Comparison of ENCODE assay signal across 8 cellular contexts in genomic region chr1:169367096-169367685, GRCh38. TPM values are rescaled to one million over a fixed set of nuclear protein-coding genes. Genes with fewer than 3 reads are reported as not detected.
DNase-seq lines count a peak whose midpoint lies in the region; ATAC-seq and TF ChIP-seq lines count a peak whose summit lies in the region.

No MANE protein-coding gene starts in this region.

- POLR2A ChIA-PET in activated CD4-positive, alpha-beta memory T cell treated with anti-CD3 and anti-CD28 coated beads, Interleukin-2, amount 10 ng/mL, durations not matched to agents 7 days and 5 days (lab: Charles Lee) = interaction anchor here (1.2 to 2.5 kb wide), 15 partner anchors 10 to 1025 kb away, joined by 3 to 16 read pairs (median 7); partner anchors contain the start of genes CCDC181, METTL18, SCYL3 and SLC19A2

- ATAC-seq in DND-41 (ENCODE audit: insufficient read depth, low read depth) = no peak
- ATAC-seq in HG03565 (IDR thresholded peaks at IDR 0.05; ENCODE audit: unreplicated experiment) = no peak
- ATAC-seq in natural killer cell = no peak

- H3K4me3 ChIP-seq in DND-41 (ENCODE audit: low read depth in 1 of 2, low read length in 2 of 2) (peak overlapping the region; percentile 60 to 86), esophagus squamous epithelium (peak overlapping the region; percentile 55 to 82 (median 74)), prostate gland (peak overlapping the region; percentile 54 to 59)

- H3K79me2 ChIP-seq in DND-41 (ENCODE audit: insufficient read depth, low read length) = peaks cover 39% of the 10 kb centered on the region

- H2AFZ ChIP-seq in DND-41 (ENCODE audit: low read depth, low read length) = peak overlapping the region; percentile 94

- H4K20me1 ChIP-seq in DND-41 (ENCODE audit: insufficient read depth, low read length) = no peaks in the 10 kb centered on the region

- peak overlapping the region; percentile 68 for H3K4me2 ChIP-seq in DND-41 (ENCODE audit: insufficient read depth, low read length)

- H3K27ac Mint-ChIP-seq in activated CD4-positive, alpha-beta memory T cell treated with anti-CD3 and anti-CD28 coated beads, Interleukin-2, amount 10 ng/mL, durations not matched to agents 7 days and 5 days = no peak overlapping the region
- H3K27ac Mint-ChIP-seq in natural killer cell = no peak overlapping the region

- intact Hi-C loops in esophagus squamous epithelium (cut with DNase I) = loop anchor here (10.0 kb wide), 1 partner anchor 178 kb away; no protein-coding TSS in a partner anchor
- intact Hi-C loops in prostate gland (cut with DNase I) = loop anchor here (10.0 kb wide), 1 partner anchor 178 kb away; no protein-coding TSS in a partner anchor
- intact Hi-C loops in natural killer cell (cut with micrococcal nuclease) = loop anchor here (1.0 to 10.0 kb wide), 8 partner anchors 55 to 1430 kb away; partner anchors contain the start of genes ATP1B1, DCAF6, MPC2 and SFT2D2

- H3K4me1 ChIP-seq in DND-41 (ENCODE audit: insufficient read depth, low read length) (peaks cover 39% of the 10 kb centered on the region), esophagus squamous epithelium (peaks cover 0 to 40% (median 4%) of the 10 kb centered on the region in 3 donors), prostate gland (replicated peaks) (no peaks in the 10 kb centered on the region)

- H3K27me3 Mint-ChIP-seq in activated CD4-positive, alpha-beta memory T cell treated with anti-CD3 and anti-CD28 coated beads, Interleukin-2, amount 10 ng/mL, durations not matched to agents 7 days and 5 days = no peaks in the 10 kb centered on the region
- no peaks in the 10 kb centered on the region for H3K27me3 Mint-ChIP-seq in natural killer cell (ENCODE audit: low read depth in 2 of 2)

- H3K9me3 Mint-ChIP-seq in activated CD4-positive, alpha-beta memory T cell treated with anti-CD3 and anti-CD28 coated beads, Interleukin-2, amount 10 ng/mL, durations not matched to agents 7 days and 5 days = peaks cover 8% of the 10 kb centered on the region
- no peaks in the 10 kb centered on the region for H3K9me3 Mint-ChIP-seq in natural killer cell

- H3K4me3 Mint-ChIP-seq in activated CD4-positive, alpha-beta memory T cell treated with anti-CD3 and anti-CD28 coated beads, Interleukin-2, amount 10 ng/mL, durations not matched to agents 7 days and 5 days = no peak overlapping the region
- H3K4me3 Mint-ChIP-seq in natural killer cell = no peak overlapping the region

- TF ChIP-seq POLR2A in esophagus squamous epithelium (IDR thresholded peaks at IDR 0.05) (no peak), prostate gland (IDR thresholded peaks at IDR 0.05) (no peak)

- H3K9me3 ChIP-seq in DND-41 (ENCODE audit: insufficient read depth, low read length, severe bottlenecking) = peaks cover 8% of the 10 kb centered on the region
- no peaks in the 10 kb centered on the region for H3K9me3 ChIP-seq in esophagus squamous epithelium
- no peaks in the 10 kb centered on the region for H3K9me3 ChIP-seq in prostate gland

- peaks cover 33% of the 10 kb centered on the region for H3K36me3 Mint-ChIP-seq in activated CD4-positive, alpha-beta memory T cell treated with anti-CD3 and anti-CD28 coated beads, Interleukin-2, amount 10 ng/mL, durations not matched to agents 7 days and 5 days (ENCODE audit: low read depth)
- H3K36me3 Mint-ChIP-seq in natural killer cell = peaks cover 9% of the 10 kb centered on the region

- DNase-seq in DND-41 (no peak), NCI-H82 treated with DMSO at 0.1 percent for 48 hours (lab: John Stamatoyannopoulos, UW; ENCODE audit: unreplicated experiment) (peak; percentile 29), esophagus squamous epithelium (lab: John Stamatoyannopoulos, UW) (no peak), prostate gland (ENCODE audit: low spot score) (no peak), NCI-H446 (lab: John Stamatoyannopoulos, UW) (no peak), natural killer cell (no peak)
- DNase-seq in activated CD4-positive, alpha-beta memory T cell treated with anti-CD3 and anti-CD28 coated beads, Interleukin-2, amount 10 ng/mL, durations not matched to agents 7 days and 5 days = no peak

- H3K27me3 ChIP-seq in DND-41 (ENCODE audit: insufficient read depth, low read length, poor library complexity) (no peaks in the 10 kb centered on the region), esophagus squamous epithelium (no peaks in the 10 kb centered on the region), prostate gland (replicated peaks; ENCODE audit: insufficient read depth) (no peaks in the 10 kb centered on the region)

- peak overlapping the region; percentile 63 for H3K9ac ChIP-seq in DND-41 (ENCODE audit: low read depth, low read length)

- 8 to 11% methylated on average over 15 of the region's 15 CpGs for WGBS in esophagus squamous epithelium, 2 donors
- WGBS in prostate gland = 11% methylated on average over 15 of the region's 15 CpGs

- H3K27ac ChIP-seq in DND-41 (ENCODE audit: low read length) = peak overlapping the region; percentile 62
- H3K27ac ChIP-seq in esophagus squamous epithelium = peak overlapping the region; percentile 2 to 93 (median 90)
- peak overlapping the region; percentile 82 to 86 for H3K27ac ChIP-seq in prostate gland

- H3K36me3 ChIP-seq in DND-41 (ENCODE audit: insufficient read depth, low read length) (peaks cover 16% of the 10 kb centered on the region), esophagus squamous epithelium (peaks cover 0 to 26% (median 0%) of the 10 kb centered on the region in 3 donors), prostate gland (no peaks in the 10 kb centered on the region)

- no peak for TF ChIP-seq CTCF in DND-41 (IDR thresholded peaks at IDR 0.05; ENCODE audit: borderline replicate concordance, extremely low read depth, low read length, poor library complexity, severe bottlenecking)
- TF ChIP-seq CTCF in esophagus squamous epithelium (IDR thresholded peaks at IDR 0.05) = no peak
- no peak for TF ChIP-seq CTCF in prostate gland (IDR thresholded peaks at IDR 0.05)
- no peak for TF ChIP-seq CTCF in natural killer cell (IDR thresholded peaks at IDR 0.05)

- H3K4me1 Mint-ChIP-seq in activated CD4-positive, alpha-beta memory T cell treated with anti-CD3 and anti-CD28 coated beads, Interleukin-2, amount 10 ng/mL, durations not matched to agents 7 days and 5 days = peaks cover 44% of the 10 kb centered on the region
- peaks cover 6 to 12% of the 10 kb centered on the region in 2 donors for H3K4me1 Mint-ChIP-seq in natural killer cell

- CTCF ChIA-PET in activated CD4-positive, alpha-beta memory T cell treated with anti-CD3 and anti-CD28 coated beads, Interleukin-2, amount 10 ng/mL, durations not matched to agents 7 days and 5 days (lab: Charles Lee) = interaction anchor here (1.0 to 1.9 kb wide), 4 partner anchors 181 to 979 kb away, joined by 3 to 7 read pairs (median 4); partner anchors contain the start of gene SCYL3

RNA-seq across cellular contexts. Expression of gene NME7, which starts 0.4 kb away (rescaled TPM):
- total RNA-seq in esophagus squamous epithelium (10 to 100 TPM in 1 of 4 donors, 1 to 10 TPM in 3; 5.7 to 10.7 (median 7.4) TPM), prostate gland (10 to 100 TPM; 10.3 to 16.3 TPM), natural killer cell (1 to 10 TPM; 5.2 to 9.9 (median 9.8) TPM)
- 10 to 100 TPM; 26.1 to 28.3 TPM for total RNA-seq in activated CD4-positive, alpha-beta memory T cell treated with anti-CD3 and anti-CD28 coated beads, Interleukin-2, amount 10 ng/mL, durations not matched to agents 7 days and 5 days

RNA-seq across cellular contexts. Expression of gene BLZF1, which starts 0.8 kb away (rescaled TPM):
- total RNA-seq in esophagus squamous epithelium (10 to 100 TPM; 25.7 to 44.6 (median 37.7) TPM), prostate gland (10 to 100 TPM; 18.8 to 21.7 TPM), natural killer cell (10 to 100 TPM; 13.2 to 21.6 (median 18.2) TPM)
- 10 to 100 TPM; 48.1 to 49.3 TPM for total RNA-seq in activated CD4-positive, alpha-beta memory T cell treated with anti-CD3 and anti-CD28 coated beads, Interleukin-2, amount 10 ng/mL, durations not matched to agents 7 days and 5 days
